In genomic region chr22:29154364-29155048, GRCh38 we compare ENCODE assay signal across 9 cellular contexts. TPM values are rescaled to one million over a fixed set of nuclear protein-coding genes. Genes with fewer than 3 reads are reported as not detected.
DNase-seq lines count a peak whose midpoint lies in the region; ATAC-seq, FAIRE-seq and TF ChIP-seq lines count a peak whose summit lies in the region.
"Had no signal": no experiment of that assay in that cellular context is flagged by ENCODE, and none has a peak within 500 bp of the region (broad histone marks: within the 10 kb centered on the region; RNA-seq: fewer than 3 reads in every experiment).

No MANE protein-coding gene starts in this region.

- no peak for FAIRE-seq in D721Med (lab: Jason Lieb, UNC)

- no peaks in the 10 kb centered on the region for H3K36me3 Mint-ChIP-seq in activated T-cell treated with anti-CD3 and anti-CD28 coated beads, Interleukin-2, amount 50 U/mL, for 72 hours (ENCODE audit: insufficient read depth in 2 of 2)
- H3K36me3 Mint-ChIP-seq in nephron progenitor cell (ENCODE audit: low read depth): no peaks in the 10 kb centered on the region
- H3K36me3 Mint-ChIP-seq: activated naive CD4-positive, alpha-beta T cell treated with anti-CD3 and anti-CD28 coated beads, Interleukin-2, amount 50 U/mL, for 24 hours had no signal

- DNase-seq in D721Med (ENCODE audit: insufficient read length, low spot score): peak; percentile 39
- DNase-seq in HK-2 (ENCODE audit: unreplicated experiment): peak; percentile 80
- DNase-seq in activated T-cell treated with anti-CD3 and anti-CD28 coated beads, Interleukin-2, amount 50 U/mL, for 72 hours: peak; percentile 74 to 81
- DNase-seq in fibroblast of mammary gland (ENCODE audit: low read depth): peak; percentile 50
- DNase-seq in nephron progenitor cell: peak; percentile 95
- DNase-seq in stimulated activated naive CD8-positive, alpha-beta T cell treated with anti-CD3 and anti-CD28 coated beads, Interleukin-15, Interleukin-2, amounts not matched to agents 100 U/mL and 50 U/mL, for 24 hours: peak; percentile 84

- TF ChIP-seq CTCF in D721Med (IDR thresholded peaks at IDR 0.05; ENCODE audit: insufficient read depth, missing control alignments) (peak; percentile 94), fibroblast of mammary gland (conservative IDR thresholded peaks at IDR 0.05; ENCODE audit: control insufficient read depth, insufficient read depth, low read depth, low read length) (peak; percentile 82), nephron progenitor cell (IDR thresholded peaks at IDR 0.05) (peak; percentile 98)

- H3K4me3 ChIP-seq in fibroblast of mammary gland (ENCODE audit: control insufficient read depth, low read depth, low read length): no peak overlapping the region

- peak; percentile 72 to 81 for ATAC-seq in activated T-cell treated with anti-CD3 and anti-CD28 coated beads, Interleukin-2, amount 50 U/mL, for 72 hours (replicated peaks in 1 of 2)
- peak; percentile 40 for ATAC-seq in stimulated activated naive CD8-positive, alpha-beta T cell treated with anti-CD3 and anti-CD28 coated beads, Interleukin-15, Interleukin-2, amounts not matched to agents 100 U/mL and 50 U/mL, for 24 hours
- ATAC-seq in HG02981 (IDR thresholded peaks at IDR 0.05; ENCODE audit: unreplicated experiment): no peak

- H3K4me3 Mint-ChIP-seq in activated T-cell treated with anti-CD3 and anti-CD28 coated beads, Interleukin-2, amount 50 U/mL, for 72 hours: peak overlapping the region in 1 of 2 donors; percentile 17
- no peak overlapping the region for H3K4me3 Mint-ChIP-seq in nephron progenitor cell
- H3K4me3 Mint-ChIP-seq: activated naive CD4-positive, alpha-beta T cell treated with anti-CD3 and anti-CD28 coated beads, Interleukin-2, amount 50 U/mL, for 24 hours had no signal

- no peak overlapping the region for H3K27ac Mint-ChIP-seq in activated T-cell treated with anti-CD3 and anti-CD28 coated beads, Interleukin-2, amount 50 U/mL, for 72 hours
- H3K27ac Mint-ChIP-seq in nephron progenitor cell: no peak overlapping the region
- H3K27ac Mint-ChIP-seq: activated naive CD4-positive, alpha-beta T cell treated with anti-CD3 and anti-CD28 coated beads, Interleukin-2, amount 50 U/mL, for 24 hours had no signal

- peaks cover 32% of the 10 kb centered on the region for H3K27me3 Mint-ChIP-seq in activated T-cell treated with anti-CD3 and anti-CD28 coated beads, Interleukin-2, amount 50 U/mL, for 72 hours (ENCODE audit: low read depth)
- H3K27me3 Mint-ChIP-seq in nephron progenitor cell (ENCODE audit: low read depth, poor library complexity): no peaks in the 10 kb centered on the region

- H3K9me3 Mint-ChIP-seq in activated T-cell treated with anti-CD3 and anti-CD28 coated beads, Interleukin-2, amount 50 U/mL, for 72 hours: no peaks in the 10 kb centered on the region
- no peaks in the 10 kb centered on the region for H3K9me3 Mint-ChIP-seq in nephron progenitor cell
- H3K9me3 Mint-ChIP-seq: activated naive CD4-positive, alpha-beta T cell treated with anti-CD3 and anti-CD28 coated beads, Interleukin-2, amount 50 U/mL, for 24 hours had no signal

- peaks cover 8% of the 10 kb centered on the region for H3K4me1 Mint-ChIP-seq in activated T-cell treated with anti-CD3 and anti-CD28 coated beads, Interleukin-2, amount 50 U/mL, for 72 hours (ENCODE audit: low read depth)
- peaks cover 78% of the 10 kb centered on the region for H3K4me1 Mint-ChIP-seq in nephron progenitor cell

TF ChIP-seq in PFSK-1, 5 proteins besides CTCF, POLR2A, EP300 and RAD21:
- TF ChIP-seq POLR2AphosphoS5 (IDR thresholded peaks at IDR 0.05; ENCODE audit: low read depth, low read length) (no peak), FOXP2 (optimal IDR thresholded peaks at IDR 0.05; ENCODE audit: borderline replicate concordance, extremely low read depth, extremely low read length, insufficient read depth) (peak; percentile 91)

RNA-seq across cellular contexts. Expression of gene EMID1, which starts 51.2 kb away (rescaled TPM):
- not detected for polyA plus RNA-seq in PFSK-1 (2012; ENCODE audit: insufficient read length, low read depth)
- total RNA-seq in activated T-cell treated with anti-CD3 and anti-CD28 coated beads, Interleukin-2, amount 50 U/mL, for 72 hours: under 1 TPM in 1 of 2 donors, not detected in 1; 0.14 TPM

Comparison
In these comparisons a context has a peak if more than half of its experiments do, and no peak if none do; other contexts are left out.
1. DNase-seq: peak in every context shown above with its lines; median percentile 95 in nephron progenitor cell; 84 in stimulated activated naive CD8-positive, alpha-beta T cell treated with anti-CD3 and anti-CD28 coated beads, Interleukin-15, Interleukin-2, amounts not matched to agents 100 U/mL and 50 U/mL, for 24 hours; 80 in HK-2; 78 in activated T-cell treated with anti-CD3 and anti-CD28 coated beads, Interleukin-2, amount 50 U/mL, for 72 hours; 50 in fibroblast of mammary gland; 39 in D721Med.